ENCODE assay signal across 1 cellular context in genomic region chr12:82411561-82412230, GRCh38.
TF ChIP-seq lines count a peak whose summit lies in the region.

No MANE protein-coding gene starts in this region.

TF ChIP-seq in IMR-90, 13 proteins besides CTCF, POLR2A, EP300 and RAD21:
- TF ChIP-seq MAFK (IDR thresholded peaks at IDR 0.05; ENCODE audit: low read depth, low read length) (no peak), RCOR1 (IDR thresholded peaks at IDR 0.05; ENCODE audit: insufficient replicate concordance, low read length) (no peak), CEBPB (IDR thresholded peaks at IDR 0.05; ENCODE audit: low read depth, low read length) (no peak)
